6 cellular contexts compared by ENCODE assay signal in genomic region chr1:47691293-47691692, GRCh38.
DNase-seq lines count a peak whose midpoint lies in the region; ATAC-seq, FAIRE-seq and TF ChIP-seq lines count a peak whose summit lies in the region.
"Not testable (repeated sequence)": the region's sequence is repeated elsewhere in the genome, so short reads cannot be mapped to it uniquely, and the experiment has no call there.

No MANE protein-coding gene starts in this region.

- H3K27me3 ChIP-seq in K562 (ENCODE audit: control insufficient read depth in 2 of 2, insufficient read depth in 2 of 2, low read length in 2 of 2) (peaks cover 30 to 57% of the 10 kb centered on the region in 2 experiments), suprapubic skin (peaks cover 29% of the 10 kb centered on the region)
- H3K27me3 ChIP-seq in vagina = not testable (repeated sequence)

- H3K9me3 ChIP-seq in K562 (replicated peaks; ENCODE audit: control insufficient read depth, insufficient read depth, low read depth, low read length); suprapubic skin; vagina: not testable (repeated sequence)

- not testable (repeated sequence) for H3K9me1 ChIP-seq in K562 (ENCODE audit: control insufficient read depth, insufficient read depth, low read length)

- intact Hi-C loops in K562 (cut with micrococcal nuclease); cardiac septum (cut with DNase I); sciatic nerve (cut with DNase I); vagina (cut with DNase I): not testable (repeated sequence)

- in situ Hi-C loops in K562 (cut with MboI) = not testable (repeated sequence)

- H3K79me2 ChIP-seq in K562 (ENCODE audit: control insufficient read depth, insufficient read depth, low read length) = not testable (repeated sequence)

- not testable (repeated sequence) for BruUV-seq in K562 (replicated peaks; lab: Mats Ljungman, UMichigan)

- FAIRE-seq in K562 (lab: Jason Lieb, UNC) = not testable (repeated sequence)

- not testable (repeated sequence) for H3K4me2 ChIP-seq in K562 (ENCODE audit: insufficient read depth, low read length)

- not testable (repeated sequence) for TF ChIP-seq POLR2A in K562 (conservative IDR thresholded peaks at IDR 0.05); suprapubic skin (IDR thresholded peaks at IDR 0.05); vagina (IDR thresholded peaks at IDR 0.05)

- H3K36me3 ChIP-seq in K562 (ENCODE audit: control insufficient read depth, insufficient read depth, low read length); suprapubic skin; vagina: not testable (repeated sequence)

- not testable (repeated sequence) for H3K27ac ChIP-seq in K562 (ENCODE audit: extremely low read depth, low read depth, low read length); suprapubic skin; vagina

- ATAC-seq in K562, sciatic nerve: not testable (repeated sequence)

- whole genome bisulfite sequencing in K562 (ENCODE audit: insufficient coverage, low coverage, missing lambda C conversion rate) = 0% methylated on average over 4 of the region's 4 CpGs
- WGBS in suprapubic skin = 91% methylated on average over 4 of the region's 4 CpGs

- not testable (repeated sequence) for H4K20me1 ChIP-seq in K562 (replicated peaks; ENCODE audit: control insufficient read depth, insufficient read depth, low read length)

- DNase-seq in K562 (ENCODE audit: extremely low read depth in 1 of 4, low spot score in 3 of 4) = not testable (repeated sequence)
- DNase-seq in cardiac septum (ENCODE audit: low spot score) = peak; percentile 44
- peak; percentile 1 for DNase-seq in mesenteric fat pad (ENCODE audit: low spot score)
- DNase-seq in sciatic nerve (ENCODE audit: low spot score) = peak; percentile 22
- DNase-seq in suprapubic skin (ENCODE audit: low spot score in 2 of 2) = peak; percentile 24 to 35
- peak; percentile 8 to 31 for DNase-seq in vagina (ENCODE audit: extremely low spot score in 2 of 2)

- H2AFZ ChIP-seq in K562 (ENCODE audit: low read depth, low read length) = not testable (repeated sequence)

- TF ChIP-seq EP300 in K562 (IDR thresholded peaks at IDR 0.05; ENCODE audit: low read length); suprapubic skin (IDR thresholded peaks at IDR 0.05): not testable (repeated sequence)

- not testable (repeated sequence) for H3K4me1 ChIP-seq in K562 (replicated peaks in 1 of 2; ENCODE audit: control insufficient read depth in 2 of 2, insufficient read depth in 2 of 2, low read length in 2 of 2); suprapubic skin; vagina

- POLR2A ChIA-PET in K562 (lab: Yijun Ruan, JAX) = not testable (repeated sequence)

- TF ChIP-seq RAD21 in K562 (CRISPR knock-in tag; conservative IDR thresholded peaks at IDR 0.05 in 1 of 2, IDR thresholded peaks at IDR 0.05 in 1 of 2) = not testable (repeated sequence)

- not testable (repeated sequence) for H3K4me3 ChIP-seq in K562, suprapubic skin, vagina

- TF ChIP-seq CTCF in K562 (IDR thresholded peaks at IDR 0.05 in 2 of 3, conservative IDR thresholded peaks at IDR 0.05 in 1 of 3; ENCODE audit: insufficient read depth in 2 of 3, low read depth in 1 of 3, low read length in 3 of 3); suprapubic skin (IDR thresholded peaks at IDR 0.05); vagina (IDR thresholded peaks at IDR 0.05): not testable (repeated sequence)

- CTCF ChIA-PET in K562 (lab: Yijun Ruan, JAX; ENCODE audit: low intra/inter-chr PET ratio) = not testable (repeated sequence)

- H3K9ac ChIP-seq in K562 (ENCODE audit: insufficient read depth in 1 of 2, low read depth in 2 of 2, low read length in 2 of 2) = not testable (repeated sequence)

TF ChIP-seq in K562, 482 proteins besides CTCF, POLR2A, EP300 and RAD21:
- peak; percentile 34 for TF ChIP-seq ZNF146 (CRISPR knock-in tag; IDR thresholded peaks at IDR 0.05; ENCODE audit: unreplicated experiment)
